Comparison of ENCODE assay signal across 26 cellular contexts in the genomic region with DNA sequence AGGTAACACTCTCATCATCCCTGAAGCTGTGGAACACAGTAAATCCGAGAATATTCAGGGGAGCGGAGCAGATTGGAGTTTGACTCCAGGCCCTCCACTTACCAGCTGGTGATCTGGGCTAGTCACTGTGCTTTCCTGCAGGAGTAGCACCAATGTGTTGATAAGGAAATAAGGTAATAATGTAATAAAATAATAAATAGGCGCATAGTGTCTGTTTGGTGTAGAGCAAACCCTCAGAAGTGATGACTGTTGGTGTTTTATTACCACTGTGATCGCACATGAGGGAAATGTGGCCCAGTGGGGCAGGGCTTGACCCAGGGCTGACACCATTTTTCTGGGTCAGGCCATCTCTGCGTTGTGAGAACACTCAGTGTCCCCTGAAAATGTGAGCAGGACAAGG.
"Had no signal": no experiment of that assay in that cellular context is flagged by ENCODE, and none has a peak within 500 bp of the region (broad histone marks: within the 10 kb centered on the region; RNA-seq: fewer than 3 reads in every experiment).

No MANE protein-coding gene starts in this region.

- H3K4me3 ChIP-seq: adrenal gland, body of pancreas, breast epithelium, cardiac muscle cell, coronary artery, dorsolateral prefrontal cortex, gastrocnemius medialis had no signal

- H3K27me3 ChIP-seq: adrenal gland, body of pancreas, breast epithelium, cardiac muscle cell, foreskin keratinocyte had no signal

- H3K9me3 ChIP-seq: adrenal gland, body of pancreas, breast epithelium, gastrocnemius medialis had no signal

- H3K27ac ChIP-seq: adrenal gland, body of pancreas, breast epithelium, cardiac muscle cell, coronary artery, dorsolateral prefrontal cortex, foreskin keratinocyte, gastrocnemius medialis had no signal

- H3K4me1 ChIP-seq: adrenal gland, body of pancreas, breast epithelium, foreskin keratinocyte, gastrocnemius medialis had no signal

- DNase-seq: activated CD4-positive, alpha-beta memory T cell treated with anti-CD3 and anti-CD28 coated beads for 36 hours; activated CD4-positive, alpha-beta T cell treated with anti-CD3 and anti-CD28 coated beads for 36 hours; activated CD4-positive, alpha-beta T cell treated with anti-CD3 and anti-CD28 coated beads, Interleukin-2, amount 10 ng/mL, durations not matched to agents 24 days and 14 days; activated CD4-positive, CD25-positive, alpha-beta regulatory T cell; activated CD4-positive, CD25-positive, alpha-beta regulatory T cell treated with anti-CD3 and anti-CD28 coated beads, Interleukin-2, amount 50 U/mL, for 72 hours; activated CD8-positive, alpha-beta memory T cell treated with anti-CD3 and anti-CD28 coated beads, Interleukin-2, amount 10 ng/mL, durations not matched to agents 7 days and 5 days; activated CD8-positive, alpha-beta memory T cell treated with anti-CD3 and anti-CD28 coated beads, Interleukin-2, amount 50 U/mL, for 4 hours; activated CD8-positive, alpha-beta T cell treated with anti-CD3 and anti-CD28 coated beads, Interleukin-2, amount 10 ng/mL, durations not matched to agents 7 days and 5 days; activated effector memory CD4-positive, alpha-beta T cell treated with anti-CD3 and anti-CD28 coated beads, Interleukin-2, amount 50 U/mL, for 16 hours; activated naive CD4-positive, alpha-beta T cell treated with anti-CD3 and anti-CD28 coated beads for 36 hours; activated naive CD8-positive, alpha-beta T cell treated with anti-CD3 and anti-CD28 coated beads for 36 hours; activated naive CD8-positive, alpha-beta T cell treated with anti-CD3 and anti-CD28 coated beads, Interleukin-2, amount 50 U/mL, for 24 hours; activated T-cell treated with anti-CD3 and anti-CD28 coated beads, Interleukin-2, amount 50 U/mL, for 1 hour; activated T-cell treated with anti-CD3 and anti-CD28 coated beads, Interleukin-2, amount 50 U/mL, for 48 hours; adrenal gland; amygdala; body of pancreas; dorsolateral prefrontal cortex; effector memory CD4-positive, alpha-beta T cell; foreskin keratinocyte; gastrocnemius medialis; glutamatergic neuron; T-helper 2 cell had no signal

- H3K36me3 ChIP-seq: adrenal gland, breast epithelium, cardiac muscle cell, gastrocnemius medialis had no signal
